In the genomic region with DNA sequence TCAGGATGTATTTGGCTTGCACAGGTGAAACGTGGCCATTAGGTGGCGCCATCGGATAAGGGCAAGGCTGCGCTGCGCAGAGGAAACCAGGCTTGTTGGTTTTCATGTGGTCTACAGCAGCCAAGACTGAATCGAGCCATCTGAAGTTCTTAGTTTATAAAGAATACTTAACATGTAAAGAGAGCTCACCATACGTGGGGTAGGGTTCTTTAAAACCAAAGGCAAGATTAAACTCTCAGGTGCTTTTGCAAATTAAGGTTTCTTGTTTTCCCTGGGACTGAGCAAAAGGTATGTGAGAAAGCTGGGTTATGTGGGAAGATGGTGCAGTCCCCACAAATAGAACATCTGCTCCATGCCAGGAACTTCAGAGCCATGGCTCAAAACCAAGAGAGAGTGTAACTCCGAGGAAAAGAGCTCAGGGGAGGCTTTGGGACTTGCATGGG, we compare ENCODE assay signal across 8 cellular contexts. TPM values are rescaled to one million over a fixed set of nuclear protein-coding genes. Genes with fewer than 3 reads are reported as not detected.
DNase-seq lines count a peak whose midpoint lies in the region; ATAC-seq and TF ChIP-seq lines count a peak whose summit lies in the region.

No MANE protein-coding gene starts in this region.

- H3K27me3 ChIP-seq in adipocyte (replicated peaks; ENCODE audit: control insufficient read depth, insufficient read depth, low read length) (peaks cover 22% of the 10 kb centered on the region), heart left ventricle (no peaks in the 10 kb centered on the region), aorta (ENCODE audit: control insufficient read depth in 1 of 2, insufficient read depth in 2 of 2, low read length in 1 of 2) (no peaks in the 10 kb centered on the region)

- H3K4me3 ChIP-seq in adipocyte (ENCODE audit: low read length) (no peak overlapping the region), heart left ventricle (peak overlapping the region in 1 of 12 donors; percentile 27), aorta (ENCODE audit: low read length in 2 of 2) (no peak overlapping the region)

- H3K4me1 ChIP-seq in adipocyte (ENCODE audit: control insufficient read depth, insufficient read depth, low read length), result no peaks in the 10 kb centered on the region
- H3K4me1 ChIP-seq in heart left ventricle, result peaks cover 0 to 9% (median 6%) of the 10 kb centered on the region in 12 donors
- H3K4me1 ChIP-seq in aorta (ENCODE audit: control insufficient read depth in 1 of 2, insufficient read depth in 2 of 2, low read length in 2 of 2), result peaks cover 0 to 2% of the 10 kb centered on the region in 2 donors

- H3K36me3 ChIP-seq in adipocyte (ENCODE audit: control insufficient read depth, insufficient read depth, low read length, severe bottlenecking), result no peaks in the 10 kb centered on the region
- no peaks in the 10 kb centered on the region for H3K36me3 ChIP-seq in heart left ventricle
- no peaks in the 10 kb centered on the region for H3K36me3 ChIP-seq in aorta (ENCODE audit: control insufficient read depth in 1 of 2, insufficient read depth in 2 of 2, low read length in 1 of 2)

- H3K27ac ChIP-seq in heart left ventricle (no peak overlapping the region), aorta (ENCODE audit: low read depth in 1 of 2, low read length in 2 of 2) (no peak overlapping the region)

- intact Hi-C loops in heart left ventricle (cut with DNase I), result loop anchor here in 9 of 10 donors (2.0 to 10.0 kb wide), 6 partner anchors 197 to 670 kb away; no protein-coding TSS in a partner anchor
- intact Hi-C loops in aorta (cut with DNase I), result loop anchor here (1.0 to 5.0 kb wide), 3 partner anchors 23 to 610 kb away; a partner anchor contains a TSS

- H3K9me3 ChIP-seq in adipocyte (ENCODE audit: control insufficient read depth, low read length), result no peaks in the 10 kb centered on the region
- H3K9me3 ChIP-seq in heart left ventricle, result no peaks in the 10 kb centered on the region
- no peaks in the 10 kb centered on the region for H3K9me3 ChIP-seq in aorta (ENCODE audit: control insufficient read depth, low read length)

- H3K9ac ChIP-seq in adipocyte (ENCODE audit: low read length), result no peak overlapping the region

- no peak for TF ChIP-seq POLR2A in heart left ventricle (IDR thresholded peaks at IDR 0.05)

- WGBS in heart left ventricle, 4 donors, result 0 to 2% (median 1%) methylated on average over 8 of the region's 8 CpGs
- WGBS in aorta, 2 donors, result 0 to 1% methylated on average over 8 of the region's 8 CpGs

- peak; percentile 87 to 99 (median 97) for TF ChIP-seq CTCF in heart left ventricle (IDR thresholded peaks at IDR 0.05)

- ATAC-seq in GM19463 (IDR thresholded peaks at IDR 0.05; ENCODE audit: unreplicated experiment) (peak; percentile 42), heart left ventricle (peak; percentile 88 to 97 (median 94)), aorta (ENCODE audit: low FRiP score) (peak; percentile 94)

- peak; percentile 91 for DNase-seq in AG08395 (ENCODE audit: low spot score)
- peak; percentile 53 for DNase-seq in NCI-H1436 treated with DMSO at 0.1 percent for 48 hours (lab: John Stamatoyannopoulos, UW)
- peak; percentile 80 for DNase-seq in T follicular helper cell (ENCODE audit: low read depth)
- DNase-seq in adipocyte (ENCODE audit: low read depth), result peak; percentile 95
- DNase-seq in heart left ventricle, result peak; percentile 80 to 92 (median 86)
- peak; percentile 57 for DNase-seq in pulmonary artery endothelial cell (ENCODE audit: low read depth, low spot score)
- peak; percentile 90 to 95 for DNase-seq in aorta

RNA-seq across cellular contexts. Expression of a gene that starts 9.3 kb away (rescaled TPM):
- not detected for total RNA-seq in heart left ventricle
- not detected for polyA plus RNA-seq in heart left ventricle
- 0.04 TPM in 1 of 2 replicates, not detected in the other for total RNA-seq in pulmonary artery endothelial cell
- total RNA-seq in aorta, result not detected
- under 1 TPM in 1 of 2 donors, not detected in 1; 0.05 TPM for polyA plus RNA-seq in aorta

RNA-seq across cellular contexts. Expression of a gene that starts 22.1 kb away (rescaled TPM):
- 10 to 100 TPM; 29.9 to 88.6 (median 52.7) TPM for total RNA-seq in heart left ventricle
- 100 to 1,000 TPM in 1 of 2 donors, 10 to 100 TPM in 1; 69.5 to 162 TPM for polyA plus RNA-seq in heart left ventricle
- total RNA-seq in pulmonary artery endothelial cell, result 15.7 and 22.7 TPM in 2 replicates
- 10 to 100 TPM; 48.9 to 71.2 TPM for total RNA-seq in aorta
- polyA plus RNA-seq in aorta, result 10 to 100 TPM; 67.5 to 88.7 TPM

RNA-seq across cellular contexts. Expression of a gene that starts 25.3 kb away (rescaled TPM):
- total RNA-seq in heart left ventricle, result 100 to 1,000 TPM in 6 of 9 donors, 10 to 100 TPM in 3; 66.9 to 115 (median 103) TPM
- 100 to 1,000 TPM in 1 of 2 donors, 10 to 100 TPM in 1; 66.3 to 138 TPM for polyA plus RNA-seq in heart left ventricle
- 86.8 and 158 TPM in 2 replicates for total RNA-seq in pulmonary artery endothelial cell
- 100 to 1,000 TPM; 124 to 128 TPM for total RNA-seq in aorta
- polyA plus RNA-seq in aorta, result 100 to 1,000 TPM; 126 to 131 TPM

Comparison
In these comparisons a context has a peak if more than half of its experiments do, and no peak if none do; other contexts are left out.
1. ATAC-seq: peak in every context shown above with its lines; median percentile 94 in heart left ventricle; 94 in aorta; 42 in GM19463.